In the genomic region with DNA sequence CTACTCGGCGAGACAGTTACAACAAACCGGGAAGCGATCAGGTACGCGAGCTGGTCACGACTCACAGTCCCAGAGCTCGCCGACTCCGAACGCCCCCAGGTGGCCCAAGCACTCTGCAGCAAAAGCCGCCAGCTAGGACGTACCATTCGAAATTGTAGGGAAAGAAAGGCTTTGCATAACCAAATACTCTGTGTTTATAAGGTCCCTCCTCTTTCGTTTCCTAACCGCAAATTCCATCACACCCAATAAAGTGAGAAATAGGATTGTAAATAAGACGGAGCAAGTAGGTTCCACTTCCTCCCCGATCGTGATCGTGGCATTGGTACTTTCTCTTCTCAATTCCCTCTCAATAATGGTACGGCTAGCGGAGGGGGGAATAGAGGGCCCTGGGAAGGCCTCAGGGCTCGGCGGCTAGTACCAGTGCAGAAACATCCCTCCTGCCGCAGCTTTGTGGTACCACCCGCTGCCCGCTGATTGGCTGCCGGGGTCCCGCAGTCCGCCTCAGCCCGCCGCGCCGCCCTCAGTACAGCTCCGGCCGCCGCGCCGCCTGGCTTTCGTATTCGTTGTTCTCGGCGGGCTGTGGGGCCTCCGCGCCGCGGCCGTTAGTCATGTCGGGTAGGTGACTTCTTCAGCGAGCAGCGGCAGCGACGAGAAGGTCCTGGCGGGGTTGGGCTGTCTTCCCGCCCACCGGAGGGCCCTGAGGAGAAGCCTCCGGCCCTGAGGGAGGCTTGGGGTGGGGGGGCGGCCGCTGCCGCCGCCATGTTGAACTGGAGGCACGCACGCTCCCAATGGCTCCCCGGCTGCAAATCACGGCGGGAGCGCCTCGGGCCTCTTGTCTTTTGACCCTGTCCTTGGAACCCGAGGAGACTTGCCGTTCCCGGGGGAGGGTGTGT, we compare ENCODE assay signal across 1 cellular context.
TF ChIP-seq lines count a peak whose summit lies in the region.

Gene TAF15 (plus strand): TSS at position 523 of the 893 bp plus-strand sequence. CDS start 86 bp downstream, at position 609.

TF ChIP-seq in HepG2, 621 proteins besides CTCF, POLR2A, EP300 and RAD21 (continued from another document and continues in another):
- TF ChIP-seq PAXIP1 (CRISPR knock-in tag; conservative IDR thresholded peaks at IDR 0.05) (peak; percentile 51), ZNF629 (CRISPR knock-in tag; conservative IDR thresholded peaks at IDR 0.05) (no peak), YEATS4 (CRISPR knock-in tag; IDR thresholded peaks at IDR 0.05; ENCODE audit: borderline replicate concordance) (peak; percentile 76; the same call in 1 of the 2 replicates), ISL2 (CRISPR knock-in tag; IDR thresholded peaks at IDR 0.05) (no peak; the same call in 1 of the 2 replicates), ZFP36L1 (CRISPR knock-in tag; IDR thresholded peaks at IDR 0.05) (peak; percentile 63; the same call in 1 of the 2 replicates), IRF2 (CRISPR knock-in tag; IDR thresholded peaks at IDR 0.05) (no peak), ZNF430 (CRISPR knock-in tag; IDR thresholded peaks at IDR 0.05) (peak; percentile 80; the same call in 1 of the 2 replicates), ZNF136 (CRISPR knock-in tag; IDR thresholded peaks at IDR 0.05; ENCODE audit: low read depth) (0 out of 2 replicates have a peak, but pooled peaks have one; percentile 71), TMF1 (CRISPR knock-in tag; IDR thresholded peaks at IDR 0.05; ENCODE audit: low read depth) (no peak), NFIC (IDR thresholded peaks at IDR 0.05; ENCODE audit: low read length) (peak; percentile 71; the same call in 1 of the 2 replicates), ATF1 (CRISPR knock-in tag; IDR thresholded peaks at IDR 0.05) (0 out of 2 replicates have a peak, but pooled peaks have one; percentile 45), GPN1 (CRISPR knock-in tag; IDR thresholded peaks at IDR 0.05; ENCODE audit: borderline replicate concordance) (no peak), ZNF354B (CRISPR knock-in tag; IDR thresholded peaks at IDR 0.05) (no peak), SP5 (CRISPR knock-in tag; IDR thresholded peaks at IDR 0.05; ENCODE audit: borderline replicate concordance, low read depth) (no peak), ZBTB20 (CRISPR knock-in tag; IDR thresholded peaks at IDR 0.05; ENCODE audit: borderline replicate concordance, low read depth) (no peak), ZKSCAN5 (CRISPR knock-in tag; IDR thresholded peaks at IDR 0.05) (no peak), NONO (IDR thresholded peaks at IDR 0.05) (peak; percentile 91; the same call in 1 of the 2 replicates), NONO (CRISPR knock-in tag; conservative IDR thresholded peaks at IDR 0.05) (peak; percentile 93), JUND (CRISPR knock-in tag; IDR thresholded peaks at IDR 0.05) (no peak), SMAD1 (CRISPR knock-in tag; IDR thresholded peaks at IDR 0.05; ENCODE audit: borderline replicate concordance, low read depth) (no peak), CEBPG (CRISPR knock-in tag; IDR thresholded peaks at IDR 0.05) (no peak; the same call in none of the 2 replicates), ZNF33A (CRISPR knock-in tag; IDR thresholded peaks at IDR 0.05; ENCODE audit: borderline replicate concordance) (0 out of 2 replicates have a peak, but pooled peaks have one; percentile 40), HCFC1 (IDR thresholded peaks at IDR 0.05; ENCODE audit: low read depth, low read length) (peak; percentile 19; the same call in 1 of the 2 replicates), MYC (CRISPR knock-in tag; IDR thresholded peaks at IDR 0.05; ENCODE audit: borderline replicate concordance) (peak; percentile 75), E2F2 (CRISPR knock-in tag; IDR thresholded peaks at IDR 0.05; ENCODE audit: borderline replicate concordance) (no peak), ATF6 (CRISPR knock-in tag; conservative IDR thresholded peaks at IDR 0.05) (no peak), KDM4B (CRISPR knock-in tag; IDR thresholded peaks at IDR 0.05) (no peak), MTF2 (CRISPR knock-in tag; IDR thresholded peaks at IDR 0.05; ENCODE audit: borderline replicate concordance) (no peak; the same call in 1 of the 2 replicates), ZSCAN21 (CRISPR knock-in tag; IDR thresholded peaks at IDR 0.05; ENCODE audit: borderline replicate concordance) (peak; percentile 81), ZNF850 (CRISPR knock-in tag; conservative IDR thresholded peaks at IDR 0.05) (no peak), NR0B2 (CRISPR knock-in tag; IDR thresholded peaks at IDR 0.05) (no peak), SSRP1 (CRISPR knock-in tag; IDR thresholded peaks at IDR 0.05) (no peak), ZBTB25 (CRISPR knock-in tag; IDR thresholded peaks at IDR 0.05) (peak; percentile 67), FOXK2 (IDR thresholded peaks at IDR 0.05) (peak; percentile 99), ZNF562 (CRISPR knock-in tag; IDR thresholded peaks at IDR 0.05; ENCODE audit: borderline replicate concordance) (peak; percentile 70; the same call in 1 of the 2 replicates), CBX5 (CRISPR knock-in tag; IDR thresholded peaks at IDR 0.05; ENCODE audit: borderline replicate concordance) (peak; percentile 18; the same call in 1 of the 2 replicates), ZNF768 (CRISPR knock-in tag; IDR thresholded peaks at IDR 0.05) (peak; percentile 64), ZFX (CRISPR knock-in tag; IDR thresholded peaks at IDR 0.05; ENCODE audit: low read depth) (peak; percentile 99), TOPORS (CRISPR knock-in tag; IDR thresholded peaks at IDR 0.05) (no peak; the same call in 1 of the 2 replicates), HDAC2 (CRISPR knock-in tag; IDR thresholded peaks at IDR 0.05) (no peak), CREB3 (CRISPR knock-in tag; IDR thresholded peaks at IDR 0.05) (no peak; the same call in 1 of the 2 replicates), ZNF383 (CRISPR knock-in tag; IDR thresholded peaks at IDR 0.05; ENCODE audit: borderline replicate concordance) (no peak), DNMT1 (CRISPR knock-in tag; IDR thresholded peaks at IDR 0.05) (0 out of 2 replicates have a peak, but pooled peaks have one; percentile 65), ZNF292 (CRISPR knock-in tag; IDR thresholded peaks at IDR 0.05; ENCODE audit: borderline replicate concordance, low read depth) (no peak), ZNF550 (CRISPR knock-in tag; IDR thresholded peaks at IDR 0.05; ENCODE audit: borderline replicate concordance) (no peak), ISX (CRISPR knock-in tag; conservative IDR thresholded peaks at IDR 0.05) (no peak), SRF (IDR thresholded peaks at IDR 0.05; ENCODE audit: low read depth, low read length) (no peak), MATR3 (CRISPR knock-in tag; IDR thresholded peaks at IDR 0.05) (no peak), ETV5 (CRISPR knock-in tag; IDR thresholded peaks at IDR 0.05; ENCODE audit: borderline replicate concordance) (no peak; the same call in 1 of the 2 replicates), PRDM4 (CRISPR knock-in tag; IDR thresholded peaks at IDR 0.05; ENCODE audit: borderline replicate concordance) (no peak)
